37 cellular contexts compared by ENCODE assay signal in the genomic region with DNA sequence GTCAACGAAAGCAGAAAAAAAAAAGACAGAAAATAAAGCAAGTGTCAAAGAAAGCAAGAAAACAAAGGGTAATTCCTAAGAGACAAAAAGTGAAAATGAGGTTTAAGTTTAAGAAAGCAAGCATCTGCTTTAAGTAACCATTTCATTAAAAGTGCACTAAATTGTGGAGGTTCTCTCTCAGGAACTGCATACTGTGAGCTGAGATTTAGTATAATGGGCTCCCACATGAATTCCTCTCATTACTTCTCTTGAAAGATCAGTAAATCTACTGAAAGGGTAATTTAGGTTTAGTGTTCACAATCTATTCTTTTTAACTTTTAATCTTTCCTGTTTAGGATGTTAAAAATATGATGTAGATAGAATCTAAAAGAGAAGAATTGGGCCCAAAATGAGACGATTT.
"Had no signal": no experiment of that assay in that cellular context is flagged by ENCODE, and none has a peak within 500 bp of the region (broad histone marks: within the 10 kb centered on the region; RNA-seq: fewer than 3 reads in every experiment).

No MANE protein-coding gene starts in this region.

- H3K4me2 ChIP-seq: PC-9 had no signal

- DNase-seq: activated CD4-positive, alpha-beta memory T cell treated with anti-CD3 and anti-CD28 coated beads, Interleukin-2, amount 10 ng/mL, durations not matched to agents 7 days and 5 days; activated CD4-positive, alpha-beta T cell treated with anti-CD3 and anti-CD28 coated beads for 1 hour; activated CD4-positive, alpha-beta T cell treated with anti-CD3 and anti-CD28 coated beads for 48 hours; activated CD4-positive, CD25-positive, alpha-beta regulatory T cell; activated CD8-positive, alpha-beta memory T cell treated with anti-CD3 and anti-CD28 coated beads for 24 hours; activated CD8-positive, alpha-beta memory T cell treated with anti-CD3 and anti-CD28 coated beads, Interleukin-2, amount 10 ng/mL, durations not matched to agents 7 days and 5 days; activated CD8-positive, alpha-beta memory T cell treated with anti-CD3 and anti-CD28 coated beads, Interleukin-2, amount 50 U/mL, for 48 hours; activated effector memory CD4-positive, alpha-beta T cell treated with anti-CD3 and anti-CD28 coated beads, Interleukin-2, amount 50 U/mL, for 16 hours; activated naive CD4-positive, alpha-beta T cell treated with Interleukin-2 at 50 U/mL for 16 hours; activated naive CD8-positive, alpha-beta T cell treated with anti-CD3 and anti-CD28 coated beads, Interleukin-2, amount 10 ng/mL, durations not matched to agents 7 days and 5 days; activated T-cell treated with anti-CD3 and anti-CD28 coated beads, Interleukin-2, amount 50 U/mL, for 72 hours; amygdala; Karpas-422; KBM-7; NCI-H1048; NCI-H1105 treated with DMSO at 0.1 percent for 48 hours; NCI-H1436; NCI-H1694; NCI-H1930; NCI-H2081 treated with DMSO at 0.1 percent for 48 hours; NCI-H226; NCI-H446 treated with DMSO at 0.1 percent for 48 hours; NCI-H524; NK-92 treated with Interleukin-12 subunit alpha and Interleukin-12 subunit beta, amount 100 ng/mL, for 24 hours; PC-9; SIG-M5; SW 1271; T-helper 1 cell; T-helper 2 cell; T-helper 9 cell had no signal

- H3K4me1 ChIP-seq: ascending aorta had no signal

- H3K27ac Mint-ChIP-seq: activated CD4-positive, alpha-beta memory T cell treated with anti-CD3 and anti-CD28 coated beads, Interleukin-2, amount 10 ng/mL, durations not matched to agents 7 days and 5 days; activated CD8-positive, alpha-beta memory T cell treated with anti-CD3 and anti-CD28 coated beads, Interleukin-2, amount 10 ng/mL, durations not matched to agents 7 days and 5 days; activated naive CD4-positive, alpha-beta T cell treated with anti-CD3 and anti-CD28 coated beads, Interleukin-2, amount 50 U/mL, for 24 hours; activated naive CD8-positive, alpha-beta T cell treated with anti-CD3 and anti-CD28 coated beads, Interleukin-2, amount 10 ng/mL, durations not matched to agents 7 days and 5 days; activated T-cell treated with anti-CD3 and anti-CD28 coated beads, Interleukin-2, amount 50 U/mL, for 72 hours; activated T-helper 17 cell treated with anti-CD3 and anti-CD28 coated beads, Interleukin-2, amount 50 U/mL, for 72 hours had no signal

- H2AFZ ChIP-seq: PC-9 had no signal

- H3K9me3 ChIP-seq: ascending aorta had no signal

- H3K27ac ChIP-seq: ascending aorta, cardiac muscle cell, PC-9, RWPE1, VCaP had no signal

- H3K4me1 Mint-ChIP-seq: activated CD4-positive, alpha-beta memory T cell treated with anti-CD3 and anti-CD28 coated beads, Interleukin-2, amount 10 ng/mL, durations not matched to agents 7 days and 5 days; activated CD8-positive, alpha-beta memory T cell treated with anti-CD3 and anti-CD28 coated beads, Interleukin-2, amount 10 ng/mL, durations not matched to agents 7 days and 5 days; activated naive CD4-positive, alpha-beta T cell treated with anti-CD3 and anti-CD28 coated beads, Interleukin-2, amount 50 U/mL, for 24 hours; activated naive CD8-positive, alpha-beta T cell treated with anti-CD3 and anti-CD28 coated beads, Interleukin-2, amount 10 ng/mL, durations not matched to agents 7 days and 5 days; activated T-helper 17 cell treated with anti-CD3 and anti-CD28 coated beads, Interleukin-2, amount 50 U/mL, for 72 hours had no signal

- H3K27me3 ChIP-seq: ascending aorta, cardiac muscle cell had no signal

- H3K36me3 ChIP-seq: ascending aorta, cardiac muscle cell had no signal

- ATAC-seq: activated CD8-positive, alpha-beta memory T cell treated with anti-CD3 and anti-CD28 coated beads, Interleukin-2, amount 10 ng/mL, durations not matched to agents 7 days and 5 days; activated T-cell treated with anti-CD3 and anti-CD28 coated beads, Interleukin-2, amount 50 U/mL, for 72 hours; activated T-helper 17 cell treated with anti-CD3 and anti-CD28 coated beads, Interleukin-2, amount 50 U/mL, for 72 hours; Right ventricle myocardium inferior had no signal

- H3K4me3 ChIP-seq: ascending aorta, cardiac muscle cell, PC-9 had no signal

- H3K36me3 Mint-ChIP-seq: activated CD8-positive, alpha-beta memory T cell treated with anti-CD3 and anti-CD28 coated beads, Interleukin-2, amount 10 ng/mL, durations not matched to agents 7 days and 5 days; activated naive CD4-positive, alpha-beta T cell treated with anti-CD3 and anti-CD28 coated beads, Interleukin-2, amount 50 U/mL, for 24 hours; activated naive CD8-positive, alpha-beta T cell treated with anti-CD3 and anti-CD28 coated beads, Interleukin-2, amount 10 ng/mL, durations not matched to agents 7 days and 5 days had no signal

- H3K27me3 Mint-ChIP-seq: activated CD4-positive, alpha-beta memory T cell treated with anti-CD3 and anti-CD28 coated beads, Interleukin-2, amount 10 ng/mL, durations not matched to agents 7 days and 5 days; activated CD8-positive, alpha-beta memory T cell treated with anti-CD3 and anti-CD28 coated beads, Interleukin-2, amount 10 ng/mL, durations not matched to agents 7 days and 5 days; activated naive CD4-positive, alpha-beta T cell treated with anti-CD3 and anti-CD28 coated beads, Interleukin-2, amount 50 U/mL, for 24 hours; activated naive CD8-positive, alpha-beta T cell treated with anti-CD3 and anti-CD28 coated beads, Interleukin-2, amount 10 ng/mL, durations not matched to agents 7 days and 5 days; activated T-helper 17 cell treated with anti-CD3 and anti-CD28 coated beads, Interleukin-2, amount 50 U/mL, for 72 hours had no signal

- H3K4me3 Mint-ChIP-seq: activated CD4-positive, alpha-beta memory T cell treated with anti-CD3 and anti-CD28 coated beads, Interleukin-2, amount 10 ng/mL, durations not matched to agents 7 days and 5 days; activated CD8-positive, alpha-beta memory T cell treated with anti-CD3 and anti-CD28 coated beads, Interleukin-2, amount 10 ng/mL, durations not matched to agents 7 days and 5 days; activated naive CD4-positive, alpha-beta T cell treated with anti-CD3 and anti-CD28 coated beads, Interleukin-2, amount 50 U/mL, for 24 hours; activated naive CD8-positive, alpha-beta T cell treated with anti-CD3 and anti-CD28 coated beads, Interleukin-2, amount 10 ng/mL, durations not matched to agents 7 days and 5 days; activated T-cell treated with anti-CD3 and anti-CD28 coated beads, Interleukin-2, amount 50 U/mL, for 72 hours; activated T-helper 17 cell treated with anti-CD3 and anti-CD28 coated beads, Interleukin-2, amount 50 U/mL, for 72 hours had no signal
